ENCODE assay signal across 9 cellular contexts in the genomic region with DNA sequence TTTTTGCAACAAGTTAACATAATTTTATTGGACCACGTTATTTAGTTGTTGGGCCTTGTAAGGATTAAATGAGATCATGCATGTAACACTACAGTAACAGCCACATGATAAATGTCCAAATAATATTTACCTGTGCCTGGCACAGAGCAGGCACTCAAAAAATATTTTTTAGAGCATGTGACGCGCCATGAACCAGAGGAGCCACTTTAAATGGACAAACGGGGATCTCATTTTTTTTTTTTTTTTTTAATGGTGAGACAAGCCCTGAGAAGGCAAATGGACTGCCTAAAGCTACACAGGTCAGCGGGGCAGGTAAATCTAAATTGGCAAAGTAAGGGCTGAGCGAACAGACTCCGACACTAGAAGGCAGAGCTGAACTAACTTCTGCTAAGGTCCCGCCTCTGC. TPM values are rescaled to one million over a fixed set of nuclear protein-coding genes. Genes with fewer than 3 reads are reported as not detected.
DNase-seq lines count a peak whose midpoint lies in the region; ATAC-seq and TF ChIP-seq lines count a peak whose summit lies in the region.
"Had no signal": no experiment of that assay in that cellular context is flagged by ENCODE, and none has a peak within 500 bp of the region (broad histone marks: within the 10 kb centered on the region; RNA-seq: fewer than 3 reads in every experiment).

No MANE protein-coding gene starts in this region.

- peaks cover 41% of the 10 kb centered on the region for H3K36me3 ChIP-seq in BE2C
- peaks cover 28% of the 10 kb centered on the region; the same call in 1 of the 2 replicates for H3K36me3 ChIP-seq in KMS-11 (ENCODE audit: insufficient read depth)
- H3K36me3 ChIP-seq in colonic mucosa = peaks cover 14% of the 10 kb centered on the region

- H3K27me3 ChIP-seq in BE2C (peaks cover 35% of the 10 kb centered on the region), KMS-11 (ENCODE audit: insufficient read depth, low read depth) (peaks cover 13% of the 10 kb centered on the region; the same call in 1 of the 2 replicates), colonic mucosa (no peaks in the 10 kb centered on the region)

- H3K4me3 Mint-ChIP-seq in natural killer cell treated with Interleukin-12 subunit alpha and Interleukin-12 subunit beta and Interleukin-15 and Interleukin-18, amount 100 ng/mL, for 72 hours = peak overlapping the region; percentile 94

- H3K27ac ChIP-seq in KMS-11 (no peak overlapping the region), colonic mucosa (peak overlapping the region; percentile 97)

- no peak for DNase-seq in BE2C
- no peak for DNase-seq in colonic mucosa
- DNase-seq in natural killer cell treated with Interleukin-12 subunit alpha and Interleukin-12 subunit beta and Interleukin-15 and Interleukin-18, amount 100 ng/mL, for 72 hours (ENCODE audit: low spot score) = no peak
- DNase-seq in COLO668 (lab: John Stamatoyannopoulos, UW; ENCODE audit: unreplicated experiment) = no peak
- no peak for DNase-seq in inferior parietal cortex (ENCODE audit: extremely low spot score)
- DNase-seq in NOMO-1 treated with dmso at 0.1 percent for 144 hours (lab: John Stamatoyannopoulos, UW; ENCODE audit: unreplicated experiment) = no peak
- no peak for DNase-seq in KG1 (lab: John Stamatoyannopoulos, UW)

- peaks cover 39% of the 10 kb centered on the region for H3K79me2 ChIP-seq in KMS-11 (ENCODE audit: insufficient read depth, low read depth)

- H3K9me3 ChIP-seq in BE2C (no peaks in the 10 kb centered on the region), colonic mucosa (no peaks in the 10 kb centered on the region)

- peaks cover 11% of the 10 kb centered on the region for H4K20me1 ChIP-seq in KMS-11 (ENCODE audit: insufficient read depth)

- peak overlapping the region; percentile 93 to 98 for H3K27ac Mint-ChIP-seq in natural killer cell treated with Interleukin-12 subunit alpha and Interleukin-12 subunit beta and Interleukin-15 and Interleukin-18, amount 100 ng/mL, for 72 hours

- TF ChIP-seq CTCF in BE2C (IDR thresholded peaks at IDR 0.05; ENCODE audit: low read depth, low read length) = no peak
- TF ChIP-seq CTCF in KMS-11 (conservative IDR thresholded peaks at IDR 0.05; ENCODE audit: low read depth, low read length) = no peak
- no peak for TF ChIP-seq CTCF in colonic mucosa (IDR thresholded peaks at IDR 0.05)

- peaks cover 22% of the 10 kb centered on the region for H3K36me3 Mint-ChIP-seq in natural killer cell treated with Interleukin-12 subunit alpha and Interleukin-12 subunit beta and Interleukin-15 and Interleukin-18, amount 100 ng/mL, for 72 hours

- H2AFZ ChIP-seq in KMS-11 (ENCODE audit: low read depth) = peak overlapping the region; percentile 56

- intact Hi-C loops in colonic mucosa (cut with DNase I) = no loop called here

- no peaks in the 10 kb centered on the region for H3K27me3 Mint-ChIP-seq in natural killer cell treated with Interleukin-12 subunit alpha and Interleukin-12 subunit beta and Interleukin-15 and Interleukin-18, amount 100 ng/mL, for 72 hours

- peaks cover 32 to 44% of the 10 kb centered on the region in 2 donors for H3K4me1 Mint-ChIP-seq in natural killer cell treated with Interleukin-12 subunit alpha and Interleukin-12 subunit beta and Interleukin-15 and Interleukin-18, amount 100 ng/mL, for 72 hours (ENCODE audit: low read depth in 2 of 2)

- H3K4me1 ChIP-seq in BE2C (no peaks in the 10 kb centered on the region; the same call in 1 of the 2 replicates), KMS-11 (ENCODE audit: low read depth, poor library complexity, severe bottlenecking) (peaks cover 38% of the 10 kb centered on the region), colonic mucosa (peaks cover 11% of the 10 kb centered on the region)

- H3K9ac ChIP-seq in KMS-11 (no peak overlapping the region), colonic mucosa (ENCODE audit: low read depth in 2 of 2, low read length in 2 of 2) (peak overlapping the region; percentile 4 to 98)

- H3K4me3 ChIP-seq in BE2C (ENCODE audit: low read depth, low read length) (peak overlapping the region; percentile 91), KMS-11 (IDR thresholded peaks at IDR 0.05; ENCODE audit: insufficient read depth, low read depth, low read length) (no peak overlapping the region), colonic mucosa (peak overlapping the region; percentile 86)

- peak overlapping the region; percentile 64 for H3K4me2 ChIP-seq in KMS-11

- H3K9me3 Mint-ChIP-seq in natural killer cell treated with Interleukin-12 subunit alpha and Interleukin-12 subunit beta and Interleukin-15 and Interleukin-18, amount 100 ng/mL, for 72 hours = no peaks in the 10 kb centered on the region

- ATAC-seq in natural killer cell treated with Interleukin-12 subunit alpha and Interleukin-12 subunit beta and Interleukin-15 and Interleukin-18, amount 100 ng/mL, for 72 hours = no peak

RNA-seq across cellular contexts. Expression of a gene that starts 0.8 kb away (rescaled TPM):
- 1,584 TPM for polyA plus RNA-seq in BE2C (2012; ENCODE audit: insufficient read depth, insufficient read length, low read depth)
- total RNA-seq in colonic mucosa = 1,000 to 10,000 TPM; 1,710 to 2,039 TPM
- total RNA-seq in natural killer cell treated with Interleukin-12 subunit alpha and Interleukin-12 subunit beta and Interleukin-15 and Interleukin-18, amount 100 ng/mL, for 72 hours = 1,000 to 10,000 TPM; 1,532 to 1,595 TPM

RNA-seq across cellular contexts. Expression of a gene that starts 14.4 kb away (rescaled TPM):
- polyA plus RNA-seq in BE2C (2012; ENCODE audit: insufficient read depth, insufficient read length, low read depth) = not detected
- total RNA-seq in colonic mucosa = not detected
- not detected for total RNA-seq in natural killer cell treated with Interleukin-12 subunit alpha and Interleukin-12 subunit beta and Interleukin-15 and Interleukin-18, amount 100 ng/mL, for 72 hours
- total RNA-seq: subcutaneous adipose tissue had no signal

RNA-seq across cellular contexts. Expression of a gene that starts 14.7 kb away (rescaled TPM):
- not detected for polyA plus RNA-seq in BE2C (2012; ENCODE audit: insufficient read depth, insufficient read length, low read depth)
- total RNA-seq in colonic mucosa = not detected
- total RNA-seq in natural killer cell treated with Interleukin-12 subunit alpha and Interleukin-12 subunit beta and Interleukin-15 and Interleukin-18, amount 100 ng/mL, for 72 hours = not detected
- total RNA-seq: subcutaneous adipose tissue had no signal

RNA-seq across cellular contexts. Expression of a gene that starts 17.9 kb away (rescaled TPM):
- not detected for polyA plus RNA-seq in BE2C (2012; ENCODE audit: insufficient read depth, insufficient read length, low read depth)
- total RNA-seq in colonic mucosa = 1 to 10 TPM; 3.5 to 3.8 TPM
- 1 to 10 TPM in 1 of 2 donors, under 1 TPM in 1; 0.93 to 1.8 TPM for total RNA-seq in natural killer cell treated with Interleukin-12 subunit alpha and Interleukin-12 subunit beta and Interleukin-15 and Interleukin-18, amount 100 ng/mL, for 72 hours

RNA-seq across cellular contexts. Expression of a gene that starts 23.8 kb away (rescaled TPM):
- 33.2 TPM for polyA plus RNA-seq in BE2C (2012; ENCODE audit: insufficient read depth, insufficient read length, low read depth)
- total RNA-seq in colonic mucosa = 10 to 100 TPM; 64.1 to 98.7 TPM
- total RNA-seq in natural killer cell treated with Interleukin-12 subunit alpha and Interleukin-12 subunit beta and Interleukin-15 and Interleukin-18, amount 100 ng/mL, for 72 hours = 100 to 1,000 TPM; 321 to 444 TPM
